9 cellular contexts compared by ENCODE assay signal in the genomic region with DNA sequence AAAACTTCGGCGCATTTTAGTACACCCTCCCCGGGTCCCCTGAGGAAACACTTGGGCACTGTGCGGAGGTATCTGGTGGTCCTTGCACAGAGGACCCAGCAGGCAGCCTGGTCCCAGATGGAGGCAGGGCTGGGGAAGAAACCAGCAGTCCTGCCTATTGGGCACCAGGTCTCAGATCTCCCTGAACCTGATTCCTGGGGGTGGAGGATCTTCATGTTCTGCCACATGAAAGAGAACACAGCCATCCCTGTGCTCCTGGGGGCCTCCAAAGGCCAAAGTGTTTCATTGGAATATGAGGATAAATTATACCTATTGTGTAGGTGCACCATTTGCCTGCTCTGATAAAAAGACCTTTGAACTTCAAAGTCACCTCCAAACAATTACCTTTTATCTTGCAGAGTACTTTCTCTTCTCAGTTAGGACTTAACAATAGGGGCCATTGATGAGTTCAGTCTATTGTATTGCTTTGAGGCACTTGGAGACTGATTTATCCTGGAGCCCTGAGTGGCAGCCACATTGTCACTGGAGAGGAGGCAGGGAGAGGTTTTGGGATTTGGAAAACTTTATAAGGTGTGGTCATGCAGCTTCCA. TPM values are rescaled to one million over a fixed set of nuclear protein-coding genes. Genes with fewer than 3 reads are reported as not detected.
DNase-seq lines count a peak whose midpoint lies in the region; ATAC-seq and TF ChIP-seq lines count a peak whose summit lies in the region.
"Had no signal": no experiment of that assay in that cellular context is flagged by ENCODE, and none has a peak within 500 bp of the region (broad histone marks: within the 10 kb centered on the region; RNA-seq: fewer than 3 reads in every experiment).

No MANE protein-coding gene starts in this region.

- ATAC-seq in SK-N-SH treated with all-trans-retinoic acid at 6 μM for 48 hours (no peak), HG02981 (IDR thresholded peaks at IDR 0.05; ENCODE audit: unreplicated experiment) (no peak), GM18858 (IDR thresholded peaks at IDR 0.05; ENCODE audit: unreplicated experiment) (no peak)

- H3K9me3 ChIP-seq in SK-N-SH: no peaks in the 10 kb centered on the region
- no peaks in the 10 kb centered on the region for H3K9me3 ChIP-seq in spleen

- in situ Hi-C loops in SK-MEL-5 (cut with HindIII; ENCODE audit: low pct_unique_long_range_greater_than_20kb, low sequenced_read_pairs): no loop called here

- H3K4me1 ChIP-seq in SK-N-SH (ENCODE audit: control insufficient read depth in 1 of 2, insufficient read depth in 2 of 2, low read depth in 1 of 2, low read length in 1 of 2) (peaks cover 9 to 39% of the 10 kb centered on the region in 2 experiments; a peak in 2 of 4 replicates), spleen (peaks cover 4 to 49% (median 29%) of the 10 kb centered on the region in 6 donors)

- no peak for TF ChIP-seq POLR2A in spleen (IDR thresholded peaks at IDR 0.05)

- H3K27me3 ChIP-seq in SK-N-SH (ENCODE audit: insufficient read depth) (no peaks in the 10 kb centered on the region), spleen (replicated peaks in 1 of 7) (no peaks in the 10 kb centered on the region)

- intact Hi-C loops in spleen (cut with DNase I; ENCODE audit: low total_unique reads): no loop called here

- no peak overlapping the region for H2AFZ ChIP-seq in SK-N-SH (ENCODE audit: low read depth)

- 100% methylated on average over 2 of the region's 4 CpGs for WGBS in SK-N-SH (ENCODE audit: low lambda C conversion rate)
- WGBS in spleen, 5 donors: 58 to 87% (median 74%) methylated on average over 4 of the region's 4 CpGs

- no peak for TF ChIP-seq EP300 in SK-N-SH (IDR thresholded peaks at IDR 0.05; ENCODE audit: borderline replicate concordance in 1 of 2, low read depth in 1 of 2, low read length in 1 of 2)

- DNase-seq in SK-N-SH (no peak), SK-MEL-5 (ENCODE audit: low read depth, low spot score) (peak; percentile 25), fibroblast of mammary gland (ENCODE audit: low read depth) (no peak), spleen (no peak), DMS79 treated with DMSO at 0.1 percent for 48 hours (lab: John Stamatoyannopoulos, UW) (no peak)
- DNase-seq: ACHN had no signal

- TF ChIP-seq RAD21 in SK-N-SH (IDR thresholded peaks at IDR 0.05; ENCODE audit: low read length): no peak

- H3K79me2 ChIP-seq in SK-N-SH (ENCODE audit: insufficient read depth): peaks cover 55% of the 10 kb centered on the region

- H4K20me1 ChIP-seq in SK-N-SH (ENCODE audit: insufficient read depth): peaks cover 33% of the 10 kb centered on the region

- H3K36me3 ChIP-seq in SK-N-SH (replicated peaks in 1 of 2; ENCODE audit: control insufficient read depth in 1 of 2, insufficient read depth in 2 of 2, low read length in 1 of 2) (peaks cover 3 to 8% of the 10 kb centered on the region in 2 experiments), spleen (peaks cover 0 to 6% (median 2%) of the 10 kb centered on the region in 6 donors)

- peaks cover 4% of the 10 kb centered on the region for H3F3A ChIP-seq in SK-N-SH (replicated peaks; ENCODE audit: insufficient read depth)

- H3K27ac ChIP-seq in SK-N-SH (ENCODE audit: low read depth in 2 of 2, low read length in 1 of 2) (no peak overlapping the region), spleen (peak overlapping the region in 2 of 8 donors; percentile 90 to 92)

- TF ChIP-seq CTCF in SK-N-SH (IDR thresholded peaks at IDR 0.05) (no peak), fibroblast of mammary gland (conservative IDR thresholded peaks at IDR 0.05; ENCODE audit: control insufficient read depth, insufficient read depth, low read depth, low read length) (no peak), spleen (IDR thresholded peaks at IDR 0.05 in 8 of 11, conservative IDR thresholded peaks at IDR 0.05 in 3 of 11) (no peak)

- CTCF ChIA-PET in SK-N-SH (lab: Yijun Ruan, JAX): no interaction called here

- no peaks in the 10 kb centered on the region for H3K9me2 ChIP-seq in SK-N-SH

- peak overlapping the region; percentile 88 for H3K4me2 ChIP-seq in SK-N-SH

- H3K4me3 ChIP-seq in SK-N-SH (ENCODE audit: low read depth in 2 of 2, low read length in 1 of 2) (peak overlapping the region; percentile 78 to 85; a peak in 3 of 4 replicates), fibroblast of mammary gland (ENCODE audit: control insufficient read depth, low read depth, low read length) (peak overlapping the region; percentile 84), spleen (peak overlapping the region in 6 of 8 donors; percentile 69 to 99 (median 87))

- POLR2A ChIA-PET in SK-N-SH (lab: Yijun Ruan, JAX): no interaction called here

- no peak overlapping the region; the same call in 1 of the 2 replicates for H3K9ac ChIP-seq in SK-N-SH

TF ChIP-seq in SK-N-SH, 30 proteins besides CTCF, POLR2A, EP300 and RAD21 (continues in another document):
- TF ChIP-seq USF2 (IDR thresholded peaks at IDR 0.05; ENCODE audit: borderline replicate concordance, low read depth, low read length) (no peak), RXRA (IDR thresholded peaks at IDR 0.05; ENCODE audit: borderline replicate concordance, low read depth) (no peak), MEF2A (IDR thresholded peaks at IDR 0.05; ENCODE audit: borderline replicate concordance, low read depth) (no peak), JUND (IDR thresholded peaks at IDR 0.05) (no peak), TCF12 (IDR thresholded peaks at IDR 0.05) (no peak), CHD2 (IDR thresholded peaks at IDR 0.05; ENCODE audit: low read length, partially characterized antibody) (no peak), SMC3 (IDR thresholded peaks at IDR 0.05; ENCODE audit: low read depth, low read length) (no peak), GATA2 (CRISPR knock-in tag; IDR thresholded peaks at IDR 0.05) (no peak), RCOR1 (IDR thresholded peaks at IDR 0.05; ENCODE audit: low read length) (no peak), NRF1 (IDR thresholded peaks at IDR 0.05; ENCODE audit: low read depth, low read length) (no peak), YY1 (IDR thresholded peaks at IDR 0.05; ENCODE audit: low read depth) (no peak), MAX (IDR thresholded peaks at IDR 0.05; ENCODE audit: low read depth) (no peak)

TF ChIP-seq in SK-N-SH treated with all-trans-retinoic acid at 6 μM for 48 hours, 23 proteins besides CTCF, POLR2A, EP300 and RAD21 (continues in another document):
- TF ChIP-seq, protein P1, sequence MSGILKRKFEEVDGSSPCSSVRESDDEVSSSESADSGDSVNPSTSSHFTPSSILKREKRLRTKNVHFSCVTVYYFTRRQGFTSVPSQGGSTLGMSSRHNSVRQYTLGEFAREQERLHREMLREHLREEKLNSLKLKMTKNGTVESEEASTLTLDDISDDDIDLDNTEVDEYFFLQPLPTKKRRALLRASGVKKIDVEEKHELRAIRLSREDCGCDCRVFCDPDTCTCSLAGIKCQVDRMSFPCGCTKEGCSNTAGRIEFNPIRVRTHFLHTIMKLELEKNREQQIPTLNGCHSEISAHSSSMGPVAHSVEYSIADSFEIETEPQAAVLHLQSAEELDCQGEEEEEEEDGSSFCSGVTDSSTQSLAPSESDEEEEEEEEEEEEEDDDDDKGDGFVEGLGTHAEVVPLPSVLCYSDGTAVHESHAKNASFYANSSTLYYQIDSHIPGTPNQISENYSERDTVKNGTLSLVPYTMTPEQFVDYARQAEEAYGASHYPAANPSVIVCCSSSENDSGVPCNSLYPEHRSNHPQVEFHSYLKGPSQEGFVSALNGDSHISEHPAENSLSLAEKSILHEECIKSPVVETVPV (CRISPR knock-in tag; IDR thresholded peaks at IDR 0.05): no peak
- TF ChIP-seq ZNF565 (CRISPR knock-in tag; conservative IDR thresholded peaks at IDR 0.05; ENCODE audit: low read depth) (no peak), ZNF70 (CRISPR knock-in tag; IDR thresholded peaks at IDR 0.05) (no peak), PPARA (CRISPR knock-in tag; IDR thresholded peaks at IDR 0.05; ENCODE audit: borderline replicate concordance) (no peak), SNAI2 (CRISPR knock-in tag; IDR thresholded peaks at IDR 0.05) (no peak), ZNF8 (CRISPR knock-in tag; IDR thresholded peaks at IDR 0.05) (no peak), TCF4 (CRISPR knock-in tag; IDR thresholded peaks at IDR 0.05; ENCODE audit: borderline replicate concordance) (no peak), TSHZ2 (CRISPR knock-in tag; IDR thresholded peaks at IDR 0.05) (no peak)

RNA-seq across cellular contexts. Expression of gene RCN1, which starts 1.8 kb away (rescaled TPM):
- polyA plus RNA-seq in SK-N-SH (2012; rRNA removed): 62.6 and 63.3 TPM in 2 replicates
- polyA plus RNA-seq in SK-N-SH (2012; cell fraction: cytosol; rRNA removed): 78.7 and 106 TPM in 2 replicates
- 43.7 and 53.4 TPM in 2 replicates for polyA plus RNA-seq in SK-N-SH (2012; cell fraction: nucleus; rRNA removed)
- total RNA-seq in SK-MEL-5 (2014; rRNA removed; shearing (Covaris generic)): 214 and 228 TPM in 2 replicates
- 316 and 331 TPM in 2 replicates for polyA plus RNA-seq in SK-MEL-5 (2015; cell fraction: cytosol; rRNA removed)
- 102 and 111 TPM in 2 replicates for polyA plus RNA-seq in SK-MEL-5 (2015; cell fraction: nucleus; rRNA removed)
- 10 to 100 TPM; 34.5 to 53.8 (median 41.4) TPM for total RNA-seq in spleen
- 10 to 100 TPM; 23.3 to 29.9 (median 27.2) TPM for polyA plus RNA-seq in spleen
